1 cellular context compared by ENCODE assay signal in the genomic region with DNA sequence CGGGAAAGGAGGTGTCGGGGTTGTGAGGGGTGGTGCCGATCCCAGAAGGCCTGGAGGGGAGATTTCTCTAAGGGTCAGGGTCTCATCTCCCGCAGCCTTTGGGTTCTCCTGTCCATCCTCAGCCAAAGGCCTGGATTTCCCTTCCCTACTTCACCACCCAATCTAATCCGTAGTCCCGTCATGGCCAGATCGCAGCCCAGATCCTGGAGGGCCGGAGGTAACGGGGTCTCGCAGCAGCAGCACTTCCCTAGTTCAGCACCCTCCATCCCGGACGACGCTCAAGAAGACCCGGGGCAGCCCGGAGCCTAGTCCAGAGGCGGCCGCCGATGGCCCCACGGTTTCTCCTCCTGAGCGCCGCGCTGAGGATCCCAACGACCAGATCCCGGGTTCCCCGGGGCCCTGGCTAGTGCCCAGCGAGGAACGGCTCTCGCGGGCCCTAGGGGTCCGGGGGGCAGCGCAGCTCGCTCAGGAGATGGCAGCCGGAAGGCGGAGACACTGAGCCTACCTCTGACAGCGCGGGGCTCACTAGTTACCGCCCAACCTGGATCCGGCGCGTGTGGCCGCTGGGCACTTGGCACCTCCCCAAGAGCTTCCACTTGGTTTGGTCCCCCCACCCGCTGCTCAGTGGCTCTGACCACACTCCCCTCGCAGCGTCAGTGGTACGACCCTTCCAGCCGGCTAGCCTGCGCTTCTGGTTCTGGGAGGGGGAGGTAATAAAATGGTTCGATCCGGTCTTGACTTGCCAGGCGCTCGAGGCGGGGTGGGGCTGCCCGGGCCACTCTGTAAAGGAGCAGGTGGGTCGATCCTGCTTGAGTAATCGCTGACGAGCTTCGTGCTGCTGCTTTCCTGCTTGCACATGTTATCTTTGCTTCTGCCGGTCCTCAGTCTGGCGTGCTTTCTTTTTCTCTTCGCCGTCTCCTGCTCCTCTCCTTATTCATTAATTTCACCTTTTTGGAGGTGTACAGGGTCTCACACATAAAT.
TF ChIP-seq lines count a peak whose summit lies in the region.

No MANE protein-coding gene starts in this region.

TF ChIP-seq in HEK293, 187 proteins besides CTCF, POLR2A, EP300 and RAD21 (continued from another document and continues in another):
- TF ChIP-seq, protein P1, sequence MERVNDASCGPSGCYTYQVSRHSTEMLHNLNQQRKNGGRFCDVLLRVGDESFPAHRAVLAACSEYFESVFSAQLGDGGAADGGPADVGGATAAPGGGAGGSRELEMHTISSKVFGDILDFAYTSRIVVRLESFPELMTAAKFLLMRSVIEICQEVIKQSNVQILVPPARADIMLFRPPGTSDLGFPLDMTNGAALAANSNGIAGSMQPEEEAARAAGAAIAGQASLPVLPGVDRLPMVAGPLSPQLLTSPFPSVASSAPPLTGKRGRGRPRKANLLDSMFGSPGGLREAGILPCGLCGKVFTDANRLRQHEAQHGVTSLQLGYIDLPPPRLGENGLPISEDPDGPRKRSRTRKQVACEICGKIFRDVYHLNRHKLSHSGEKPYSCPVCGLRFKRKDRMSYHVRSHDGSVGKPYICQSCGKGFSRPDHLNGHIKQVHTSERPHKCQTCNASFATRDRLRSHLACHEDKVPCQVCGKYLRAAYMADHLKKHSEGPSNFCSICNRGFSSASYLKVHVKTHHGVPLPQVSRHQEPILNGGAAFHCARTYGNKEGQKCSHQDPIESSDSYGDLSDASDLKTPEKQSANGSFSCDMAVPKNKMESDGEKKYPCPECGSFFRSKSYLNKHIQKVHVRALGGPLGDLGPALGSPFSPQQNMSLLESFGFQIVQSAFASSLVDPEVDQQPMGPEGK (tag by site-specific recombination; IDR thresholded peaks at IDR 0.05) = peak; percentile 98
- TF ChIP-seq KLF10 (tag by site-specific recombination; IDR thresholded peaks at IDR 0.05) (0 out of 2 replicates have a peak, but pooled peaks have one; percentile 25), ZEB2 (tag by site-specific recombination; IDR thresholded peaks at IDR 0.05) (peak; percentile 89; the same call in 1 of the 2 replicates), ZNF423 (tag by site-specific recombination; IDR thresholded peaks at IDR 0.05) (no peak; the same call in 1 of the 2 replicates), ZNF175 (tag by site-specific recombination; IDR thresholded peaks at IDR 0.05) (no peak), ZBTB7A (tag by site-specific recombination; IDR thresholded peaks at IDR 0.05; ENCODE audit: low read depth) (peak; percentile 27; the same call in 1 of the 2 replicates), ZNF2 (tag by site-specific recombination; IDR thresholded peaks at IDR 0.05) (0 out of 2 replicates have a peak, but pooled peaks have one; percentile 42), ZNF366 (tag by site-specific recombination; conservative IDR thresholded peaks at IDR 0.05) (0 out of 2 replicates have a peak, but pooled peaks have one; percentile 25), ZNF501 (tag by site-specific recombination; IDR thresholded peaks at IDR 0.05) (peak; percentile 77), ZNF548 (tag by site-specific recombination; IDR thresholded peaks at IDR 0.05) (no peak), ZSCAN16 (tag by site-specific recombination; IDR thresholded peaks at IDR 0.05) (peak; percentile 68; the same call in 1 of the 2 replicates), SP3 (tag by site-specific recombination; IDR thresholded peaks at IDR 0.05) (peak; percentile 75), ZFHX2 (tag by site-specific recombination; conservative IDR thresholded peaks at IDR 0.05) (0 out of 2 replicates have a peak, but pooled peaks have one; percentile 28), KLF16 (tag by site-specific recombination; IDR thresholded peaks at IDR 0.05) (peak; percentile 88), ZNF843 (tag by site-specific recombination; IDR thresholded peaks at IDR 0.05) (peak; percentile 52; the same call in 1 of the 2 replicates), ZSCAN30 (tag by site-specific recombination; IDR thresholded peaks at IDR 0.05) (peak; percentile 100), ZNF133 (tag by site-specific recombination; IDR thresholded peaks at IDR 0.05) (no peak), TCF7L2 (IDR thresholded peaks at IDR 0.05; ENCODE audit: borderline replicate concordance, low read depth, low read length) (no peak), GLI4 (tag by site-specific recombination; IDR thresholded peaks at IDR 0.05) (0 out of 2 replicates have a peak, but pooled peaks have one; percentile 9)
- TF ChIP-seq, protein P2, sequence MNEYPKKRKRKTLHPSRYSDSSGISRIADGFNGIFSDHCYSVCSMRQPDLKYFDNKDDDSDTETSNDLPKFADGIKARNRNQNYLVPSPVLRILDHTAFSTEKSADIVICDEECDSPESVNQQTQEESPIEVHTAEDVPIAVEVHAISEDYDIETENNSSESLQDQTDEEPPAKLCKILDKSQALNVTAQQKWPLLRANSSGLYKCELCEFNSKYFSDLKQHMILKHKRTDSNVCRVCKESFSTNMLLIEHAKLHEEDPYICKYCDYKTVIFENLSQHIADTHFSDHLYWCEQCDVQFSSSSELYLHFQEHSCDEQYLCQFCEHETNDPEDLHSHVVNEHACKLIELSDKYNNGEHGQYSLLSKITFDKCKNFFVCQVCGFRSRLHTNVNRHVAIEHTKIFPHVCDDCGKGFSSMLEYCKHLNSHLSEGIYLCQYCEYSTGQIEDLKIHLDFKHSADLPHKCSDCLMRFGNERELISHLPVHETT (tag by site-specific recombination; IDR thresholded peaks at IDR 0.05) = peak; percentile 92
- TF ChIP-seq, protein P3, sequence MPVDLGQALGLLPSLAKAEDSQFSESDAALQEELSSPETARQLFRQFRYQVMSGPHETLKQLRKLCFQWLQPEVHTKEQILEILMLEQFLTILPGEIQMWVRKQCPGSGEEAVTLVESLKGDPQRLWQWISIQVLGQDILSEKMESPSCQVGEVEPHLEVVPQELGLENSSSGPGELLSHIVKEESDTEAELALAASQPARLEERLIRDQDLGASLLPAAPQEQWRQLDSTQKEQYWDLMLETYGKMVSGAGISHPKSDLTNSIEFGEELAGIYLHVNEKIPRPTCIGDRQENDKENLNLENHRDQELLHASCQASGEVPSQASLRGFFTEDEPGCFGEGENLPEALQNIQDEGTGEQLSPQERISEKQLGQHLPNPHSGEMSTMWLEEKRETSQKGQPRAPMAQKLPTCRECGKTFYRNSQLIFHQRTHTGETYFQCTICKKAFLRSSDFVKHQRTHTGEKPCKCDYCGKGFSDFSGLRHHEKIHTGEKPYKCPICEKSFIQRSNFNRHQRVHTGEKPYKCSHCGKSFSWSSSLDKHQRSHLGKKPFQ (tag by site-specific recombination; IDR thresholded peaks at IDR 0.05) = no peak; the same call in 1 of the 2 replicates
- TF ChIP-seq, protein P4, sequence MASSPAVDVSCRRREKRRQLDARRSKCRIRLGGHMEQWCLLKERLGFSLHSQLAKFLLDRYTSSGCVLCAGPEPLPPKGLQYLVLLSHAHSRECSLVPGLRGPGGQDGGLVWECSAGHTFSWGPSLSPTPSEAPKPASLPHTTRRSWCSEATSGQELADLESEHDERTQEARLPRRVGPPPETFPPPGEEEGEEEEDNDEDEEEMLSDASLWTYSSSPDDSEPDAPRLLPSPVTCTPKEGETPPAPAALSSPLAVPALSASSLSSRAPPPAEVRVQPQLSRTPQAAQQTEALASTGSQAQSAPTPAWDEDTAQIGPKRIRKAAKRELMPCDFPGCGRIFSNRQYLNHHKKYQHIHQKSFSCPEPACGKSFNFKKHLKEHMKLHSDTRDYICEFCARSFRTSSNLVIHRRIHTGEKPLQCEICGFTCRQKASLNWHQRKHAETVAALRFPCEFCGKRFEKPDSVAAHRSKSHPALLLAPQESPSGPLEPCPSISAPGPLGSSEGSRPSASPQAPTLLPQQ (tag by site-specific recombination; IDR thresholded peaks at IDR 0.05) = peak; percentile 89
- TF ChIP-seq, protein P5, sequence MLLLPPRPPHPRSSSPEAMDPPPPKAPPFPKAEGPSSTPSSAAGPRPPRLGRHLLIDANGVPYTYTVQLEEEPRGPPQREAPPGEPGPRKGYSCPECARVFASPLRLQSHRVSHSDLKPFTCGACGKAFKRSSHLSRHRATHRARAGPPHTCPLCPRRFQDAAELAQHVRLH (tag by site-specific recombination; IDR thresholded peaks at IDR 0.05) = peak; percentile 46; the same call in 1 of the 2 replicates
- TF ChIP-seq, protein P6, sequence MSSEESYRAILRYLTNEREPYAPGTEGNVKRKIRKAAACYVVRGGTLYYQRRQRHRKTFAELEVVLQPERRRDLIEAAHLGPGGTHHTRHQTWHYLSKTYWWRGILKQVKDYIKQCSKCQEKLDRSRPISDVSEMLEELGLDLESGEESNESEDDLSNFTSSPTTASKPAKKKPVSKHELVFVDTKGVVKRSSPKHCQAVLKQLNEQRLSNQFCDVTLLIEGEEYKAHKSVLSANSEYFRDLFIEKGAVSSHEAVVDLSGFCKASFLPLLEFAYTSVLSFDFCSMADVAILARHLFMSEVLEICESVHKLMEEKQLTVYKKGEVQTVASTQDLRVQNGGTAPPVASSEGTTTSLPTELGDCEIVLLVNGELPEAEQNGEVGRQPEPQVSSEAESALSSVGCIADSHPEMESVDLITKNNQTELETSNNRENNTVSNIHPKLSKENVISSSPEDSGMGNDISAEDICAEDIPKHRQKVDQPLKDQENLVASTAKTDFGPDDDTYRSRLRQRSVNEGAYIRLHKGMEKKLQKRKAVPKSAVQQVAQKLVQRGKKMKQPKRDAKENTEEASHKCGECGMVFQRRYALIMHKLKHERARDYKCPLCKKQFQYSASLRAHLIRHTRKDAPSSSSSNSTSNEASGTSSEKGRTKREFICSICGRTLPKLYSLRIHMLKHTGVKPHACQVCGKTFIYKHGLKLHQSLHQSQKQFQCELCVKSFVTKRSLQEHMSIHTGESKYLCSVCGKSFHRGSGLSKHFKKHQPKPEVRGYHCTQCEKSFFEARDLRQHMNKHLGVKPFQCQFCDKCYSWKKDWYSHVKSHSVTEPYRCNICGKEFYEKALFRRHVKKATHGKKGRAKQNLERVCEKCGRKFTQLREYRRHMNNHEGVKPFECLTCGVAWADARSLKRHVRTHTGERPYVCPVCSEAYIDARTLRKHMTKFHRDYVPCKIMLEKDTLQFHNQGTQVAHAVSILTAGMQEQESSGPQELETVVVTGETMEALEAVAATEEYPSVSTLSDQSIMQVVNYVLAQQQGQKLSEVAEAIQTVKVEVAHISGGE (tag by site-specific recombination; conservative IDR thresholded peaks at IDR 0.05; ENCODE audit: low read depth) = peak; percentile 60
- TF ChIP-seq, protein P7, sequence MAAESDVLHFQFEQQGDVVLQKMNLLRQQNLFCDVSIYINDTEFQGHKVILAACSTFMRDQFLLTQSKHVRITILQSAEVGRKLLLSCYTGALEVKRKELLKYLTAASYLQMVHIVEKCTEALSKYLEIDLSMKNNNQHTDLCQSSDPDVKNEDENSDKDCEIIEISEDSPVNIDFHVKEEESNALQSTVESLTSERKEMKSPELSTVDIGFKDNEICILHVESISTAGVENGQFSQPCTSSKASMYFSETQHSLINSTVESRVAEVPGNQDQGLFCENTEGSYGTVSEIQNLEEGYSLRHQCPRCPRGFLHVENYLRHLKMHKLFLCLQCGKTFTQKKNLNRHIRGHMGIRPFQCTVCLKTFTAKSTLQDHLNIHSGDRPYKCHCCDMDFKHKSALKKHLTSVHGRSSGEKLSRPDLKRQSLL (tag by site-specific recombination; IDR thresholded peaks at IDR 0.05) = 0 out of 2 replicates have a peak, but pooled peaks have one; percentile 48
- TF ChIP-seq, protein P8, sequence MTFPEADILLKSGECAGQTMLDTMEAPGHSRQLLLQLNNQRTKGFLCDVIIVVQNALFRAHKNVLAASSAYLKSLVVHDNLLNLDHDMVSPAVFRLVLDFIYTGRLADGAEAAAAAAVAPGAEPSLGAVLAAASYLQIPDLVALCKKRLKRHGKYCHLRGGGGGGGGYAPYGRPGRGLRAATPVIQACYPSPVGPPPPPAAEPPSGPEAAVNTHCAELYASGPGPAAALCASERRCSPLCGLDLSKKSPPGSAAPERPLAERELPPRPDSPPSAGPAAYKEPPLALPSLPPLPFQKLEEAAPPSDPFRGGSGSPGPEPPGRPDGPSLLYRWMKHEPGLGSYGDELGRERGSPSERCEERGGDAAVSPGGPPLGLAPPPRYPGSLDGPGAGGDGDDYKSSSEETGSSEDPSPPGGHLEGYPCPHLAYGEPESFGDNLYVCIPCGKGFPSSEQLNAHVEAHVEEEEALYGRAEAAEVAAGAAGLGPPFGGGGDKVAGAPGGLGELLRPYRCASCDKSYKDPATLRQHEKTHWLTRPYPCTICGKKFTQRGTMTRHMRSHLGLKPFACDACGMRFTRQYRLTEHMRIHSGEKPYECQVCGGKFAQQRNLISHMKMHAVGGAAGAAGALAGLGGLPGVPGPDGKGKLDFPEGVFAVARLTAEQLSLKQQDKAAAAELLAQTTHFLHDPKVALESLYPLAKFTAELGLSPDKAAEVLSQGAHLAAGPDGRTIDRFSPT (tag by site-specific recombination; IDR thresholded peaks at IDR 0.05) = peak; percentile 93
- TF ChIP-seq, protein P9, sequence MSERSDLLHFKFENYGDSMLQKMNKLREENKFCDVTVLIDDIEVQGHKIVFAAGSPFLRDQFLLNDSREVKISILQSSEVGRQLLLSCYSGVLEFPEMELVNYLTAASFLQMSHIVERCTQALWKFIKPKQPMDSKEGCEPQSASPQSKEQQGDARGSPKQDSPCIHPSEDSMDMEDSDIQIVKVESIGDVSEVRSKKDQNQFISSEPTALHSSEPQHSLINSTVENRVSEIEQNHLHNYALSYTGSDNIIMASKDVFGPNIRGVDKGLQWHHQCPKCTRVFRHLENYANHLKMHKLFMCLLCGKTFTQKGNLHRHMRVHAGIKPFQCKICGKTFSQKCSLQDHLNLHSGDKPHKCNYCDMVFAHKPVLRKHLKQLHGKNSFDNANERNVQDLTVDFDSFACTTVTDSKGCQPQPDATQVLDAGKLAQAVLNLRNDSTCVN (tag by site-specific recombination; optimal IDR thresholded peaks at IDR 0.05) = peak; percentile 85
- TF ChIP-seq, protein P10, sequence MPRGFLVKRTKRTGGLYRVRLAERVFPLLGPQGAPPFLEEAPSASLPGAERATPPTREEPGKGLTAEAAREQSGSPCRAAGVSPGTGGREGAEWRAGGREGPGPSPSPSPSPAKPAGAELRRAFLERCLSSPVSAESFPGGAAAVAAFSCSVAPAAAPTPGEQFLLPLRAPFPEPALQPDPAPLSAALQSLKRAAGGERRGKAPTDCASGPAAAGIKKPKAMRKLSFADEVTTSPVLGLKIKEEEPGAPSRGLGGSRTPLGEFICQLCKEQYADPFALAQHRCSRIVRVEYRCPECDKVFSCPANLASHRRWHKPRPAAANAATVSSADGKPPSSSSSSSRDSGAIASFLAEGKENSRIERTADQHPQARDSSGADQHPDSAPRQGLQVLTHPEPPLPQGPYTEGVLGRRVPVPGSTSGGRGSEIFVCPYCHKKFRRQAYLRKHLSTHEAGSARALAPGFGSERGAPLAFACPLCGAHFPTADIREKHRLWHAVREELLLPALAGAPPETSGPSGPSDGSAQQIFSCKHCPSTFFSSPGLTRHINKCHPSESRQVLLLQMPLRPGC (tag by site-specific recombination; IDR thresholded peaks at IDR 0.05) = peak; percentile 51; the same call in 1 of the 2 replicates
- TF ChIP-seq, protein P11, sequence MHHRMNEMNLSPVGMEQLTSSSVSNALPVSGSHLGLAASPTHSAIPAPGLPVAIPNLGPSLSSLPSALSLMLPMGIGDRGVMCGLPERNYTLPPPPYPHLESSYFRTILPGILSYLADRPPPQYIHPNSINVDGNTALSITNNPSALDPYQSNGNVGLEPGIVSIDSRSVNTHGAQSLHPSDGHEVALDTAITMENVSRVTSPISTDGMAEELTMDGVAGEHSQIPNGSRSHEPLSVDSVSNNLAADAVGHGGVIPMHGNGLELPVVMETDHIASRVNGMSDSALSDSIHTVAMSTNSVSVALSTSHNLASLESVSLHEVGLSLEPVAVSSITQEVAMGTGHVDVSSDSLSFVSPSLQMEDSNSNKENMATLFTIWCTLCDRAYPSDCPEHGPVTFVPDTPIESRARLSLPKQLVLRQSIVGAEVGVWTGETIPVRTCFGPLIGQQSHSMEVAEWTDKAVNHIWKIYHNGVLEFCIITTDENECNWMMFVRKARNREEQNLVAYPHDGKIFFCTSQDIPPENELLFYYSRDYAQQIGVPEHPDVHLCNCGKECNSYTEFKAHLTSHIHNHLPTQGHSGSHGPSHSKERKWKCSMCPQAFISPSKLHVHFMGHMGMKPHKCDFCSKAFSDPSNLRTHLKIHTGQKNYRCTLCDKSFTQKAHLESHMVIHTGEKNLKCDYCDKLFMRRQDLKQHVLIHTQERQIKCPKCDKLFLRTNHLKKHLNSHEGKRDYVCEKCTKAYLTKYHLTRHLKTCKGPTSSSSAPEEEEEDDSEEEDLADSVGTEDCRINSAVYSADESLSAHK (tag by site-specific recombination; IDR thresholded peaks at IDR 0.05) = peak; percentile 59
